ENCODE assay signal across 8 cellular contexts in the genomic region with DNA sequence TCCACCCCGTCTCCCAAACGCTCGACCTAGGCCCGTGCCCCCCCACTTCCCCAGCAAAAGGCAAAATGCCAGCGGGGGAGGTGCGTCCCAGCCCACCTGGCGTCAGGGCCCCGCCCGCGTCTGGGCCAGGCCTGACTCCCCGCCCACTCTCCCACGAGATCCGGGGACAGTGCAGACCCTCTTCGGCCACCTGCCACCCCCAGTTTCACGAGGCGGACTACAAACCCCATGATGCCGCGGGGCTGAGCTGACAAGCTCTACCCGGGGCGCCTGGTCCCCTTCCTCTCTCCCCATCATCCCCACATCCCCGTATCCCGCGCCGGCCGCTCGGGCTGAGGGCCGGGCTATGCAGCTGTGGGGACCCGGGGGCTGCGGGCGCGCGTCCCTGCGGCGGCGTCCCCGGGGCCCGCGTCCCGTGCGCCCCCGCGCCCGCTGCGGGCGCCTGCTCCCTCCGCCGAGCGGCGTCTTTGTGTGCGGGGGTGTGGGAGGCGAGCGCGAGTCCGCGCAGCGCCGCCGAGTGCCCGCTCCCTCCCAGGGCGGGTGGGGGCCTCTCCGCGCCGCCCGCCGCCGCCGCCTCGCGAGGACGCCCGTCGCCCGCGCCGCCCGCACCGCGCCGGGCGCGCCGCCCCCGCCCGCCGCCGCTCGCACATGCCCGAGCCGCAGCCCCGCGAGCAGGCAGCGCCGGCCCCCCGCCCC. TPM values are rescaled to one million over a fixed set of nuclear protein-coding genes. Genes with fewer than 3 reads are reported as not detected.
A peak's percentile ranks its signal among the peaks of the same experiment; 100 is the strongest.
DNase-seq lines count a peak whose midpoint lies in the region; ATAC-seq and TF ChIP-seq lines count a peak whose summit lies in the region.

A gene (plus strand): TSS at position 283 of the 696 bp plus-strand sequence. CDS start 490 bp downstream, outside the sequence.

- no peaks in the 10 kb centered on the region for H3K36me3 ChIP-seq in HUES64 (ENCODE audit: insufficient read depth, low read length)

- intact Hi-C loops in lower leg skin (cut with DNase I; ENCODE audit: low total_unique reads) = no loop called here

- H3K4me1 ChIP-seq in HUES64 (ENCODE audit: insufficient read depth, low read length) = peaks cover 40% of the 10 kb centered on the region

- no peaks in the 10 kb centered on the region for H3K9me3 ChIP-seq in HUES64 (ENCODE audit: insufficient read depth, low read depth, low read length)

- no peak for TF ChIP-seq CTCF in lower leg skin (IDR thresholded peaks at IDR 0.05)

- no peak within 1 kb of the TSS for H3K9ac ChIP-seq in HUES64 (ENCODE audit: low read depth, low read length)

- H3K27ac ChIP-seq in HUES64 (ENCODE audit: low read depth, low read length) (peak within 1 kb of the TSS; percentile 56; the same call in 1 of the 2 replicates), caudate nucleus (ENCODE audit: low read depth, low read length) (peak within 1 kb of the TSS; percentile 94)

- H3K27me3 ChIP-seq in HUES64 (ENCODE audit: insufficient read depth, low read length) = peaks cover 22% of the 10 kb centered on the region

- TF ChIP-seq POLR2A in lower leg skin (IDR thresholded peaks at IDR 0.05) = no peak

- ATAC-seq in HG03196 (IDR thresholded peaks at IDR 0.05; ENCODE audit: unreplicated experiment) = no peak

- peak within 1 kb of the TSS; percentile 66 for H3K4me3 ChIP-seq in HUES64 (ENCODE audit: low read length)
- H3K4me3 ChIP-seq in lower leg skin (ENCODE audit: low read depth, poor library complexity, severe bottlenecking) = peak within 1 kb of the TSS; percentile 51

- WGBS in HUES64 = under 1% methylated on average over 94 of the region's 94 CpGs
- WGBS in lower leg skin, 2 donors = 0% methylated on average over 32 to 37 of the region's 94 CpGs

- DNase-seq in COLO668 (lab: John Stamatoyannopoulos, UW; ENCODE audit: unreplicated experiment) (peak; percentile 61), SHP77 (lab: John Stamatoyannopoulos, UW) (peak; percentile 71 to 81), caudate nucleus (lab: John Stamatoyannopoulos, UW) (peak in 50 of 61 donors; percentile 23 to 83 (median 59)), lower leg skin (ENCODE audit: low spot score in 2 of 2) (peak; percentile 27 to 92), cortex of kidney (lab: John Stamatoyannopoulos, UW) (no peak)
- peak; percentile 36 for DNase-seq in stimulated activated naive CD4-positive, alpha-beta T cell treated with Interleukin-2 at 50 U/mL for 16 hours (lab: John Stamatoyannopoulos, UW)

RNA-seq across cellular contexts. Expression of the gene that starts here (rescaled TPM):
- 12.1 TPM for polyA plus RNA-seq in HUES64 (2013, experiment 1 of 2)
- 12.9 TPM for polyA plus RNA-seq in HUES64 (2013, experiment 2 of 2)
- total RNA-seq in lower leg skin = 10 to 100 TPM in 2 of 4 donors, 1 to 10 TPM in 2; 8.1 to 18.8 (median 11.7) TPM
